Comparison of ENCODE assay signal across 1 cellular context in the genomic region with DNA sequence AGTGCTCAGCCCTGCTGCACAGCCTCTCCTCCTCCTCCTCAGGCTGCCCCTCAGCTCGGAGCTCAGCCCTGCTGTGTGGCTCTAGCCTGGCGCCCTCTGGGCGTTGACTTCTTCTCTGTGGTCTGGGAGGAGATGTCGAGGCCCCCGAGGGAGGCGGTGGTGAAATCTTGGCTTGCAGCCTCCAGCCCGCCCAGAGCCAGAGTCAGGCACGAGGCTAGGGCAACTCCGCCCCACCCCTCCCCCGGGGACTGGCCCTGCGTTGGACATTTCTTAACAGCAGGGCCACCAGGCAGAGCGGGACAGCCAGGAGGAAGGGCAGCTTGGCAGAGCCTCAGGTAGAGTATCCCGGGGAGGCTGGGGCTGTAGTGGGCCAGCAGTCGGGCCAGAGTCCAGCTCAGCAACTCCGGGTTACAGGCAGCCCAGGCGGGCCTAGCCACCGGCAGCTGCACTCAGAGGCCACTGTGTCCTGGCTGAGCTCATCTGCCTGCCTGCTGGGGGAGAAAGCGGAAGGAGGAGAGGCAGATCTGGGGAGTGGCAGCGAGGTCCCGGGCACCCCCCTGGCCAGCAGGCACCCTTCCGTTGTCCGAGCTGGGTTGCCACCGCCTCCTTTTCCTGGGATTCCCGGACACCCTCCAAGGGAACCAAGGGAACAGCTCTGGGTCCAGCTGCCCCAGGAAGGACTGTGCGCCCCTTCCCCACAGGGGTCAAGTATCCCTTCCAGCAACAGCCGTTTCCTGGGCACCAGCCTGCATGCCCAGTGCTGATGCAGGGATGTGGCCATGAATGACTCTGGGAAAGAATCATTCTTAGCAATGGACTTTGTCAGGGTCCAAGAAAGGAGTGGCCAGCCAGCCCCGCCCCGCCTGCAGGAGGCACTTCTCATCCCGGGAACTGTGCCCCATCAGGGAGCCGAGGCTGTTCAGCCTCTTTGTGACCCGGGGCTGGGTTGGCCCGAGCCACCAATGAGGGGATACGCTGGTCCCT.
TF ChIP-seq lines count a peak whose summit lies in the region.

A gene with protein sequence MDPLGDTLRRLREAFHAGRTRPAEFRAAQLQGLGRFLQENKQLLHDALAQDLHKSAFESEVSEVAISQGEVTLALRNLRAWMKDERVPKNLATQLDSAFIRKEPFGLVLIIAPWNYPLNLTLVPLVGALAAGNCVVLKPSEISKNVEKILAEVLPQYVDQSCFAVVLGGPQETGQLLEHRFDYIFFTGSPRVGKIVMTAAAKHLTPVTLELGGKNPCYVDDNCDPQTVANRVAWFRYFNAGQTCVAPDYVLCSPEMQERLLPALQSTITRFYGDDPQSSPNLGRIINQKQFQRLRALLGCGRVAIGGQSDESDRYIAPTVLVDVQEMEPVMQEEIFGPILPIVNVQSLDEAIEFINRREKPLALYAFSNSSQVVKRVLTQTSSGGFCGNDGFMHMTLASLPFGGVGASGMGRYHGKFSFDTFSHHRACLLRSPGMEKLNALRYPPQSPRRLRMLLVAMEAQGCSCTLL (plus strand): TSS at position 270 of the 984 bp plus-strand sequence. CDS start 4,971 bp downstream, outside the sequence.

TF ChIP-seq in H1, 55 proteins besides CTCF, POLR2A, EP300 and RAD21:
- TF ChIP-seq CBX8 (IDR thresholded peaks at IDR 0.05; ENCODE audit: borderline replicate concordance, low read depth, low read length): no peak
- TF ChIP-seq TAF1 (IDR thresholded peaks at IDR 0.05; ENCODE audit: low read depth, low read length): no peak
- TF ChIP-seq SIX5 (IDR thresholded peaks at IDR 0.05; ENCODE audit: low read depth, low read length): no peak
- TF ChIP-seq, protein P1, sequence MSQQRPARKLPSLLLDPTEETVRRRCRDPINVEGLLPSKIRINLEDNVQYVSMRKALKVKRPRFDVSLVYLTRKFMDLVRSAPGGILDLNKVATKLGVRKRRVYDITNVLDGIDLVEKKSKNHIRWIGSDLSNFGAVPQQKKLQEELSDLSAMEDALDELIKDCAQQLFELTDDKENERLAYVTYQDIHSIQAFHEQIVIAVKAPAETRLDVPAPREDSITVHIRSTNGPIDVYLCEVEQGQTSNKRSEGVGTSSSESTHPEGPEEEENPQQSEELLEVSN (IDR thresholded peaks at IDR 0.05): peak; percentile 68
- TF ChIP-seq ASH2L (IDR thresholded peaks at IDR 0.05; ENCODE audit: low read length): no peak
- TF ChIP-seq TBP (IDR thresholded peaks at IDR 0.05; ENCODE audit: low read depth, low read length): no peak
- TF ChIP-seq ZNF274 (IDR thresholded peaks at IDR 0.05; ENCODE audit: borderline replicate concordance, extremely low read depth, low read length): no peak
- TF ChIP-seq, protein P2, sequence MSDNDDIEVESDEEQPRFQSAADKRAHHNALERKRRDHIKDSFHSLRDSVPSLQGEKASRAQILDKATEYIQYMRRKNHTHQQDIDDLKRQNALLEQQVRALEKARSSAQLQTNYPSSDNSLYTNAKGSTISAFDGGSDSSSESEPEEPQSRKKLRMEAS (IDR thresholded peaks at IDR 0.05): peak; percentile 67
- no peak for TF ChIP-seq PHF8 (conservative IDR thresholded peaks at IDR 0.05; ENCODE audit: low read depth, low read length)
- peak; percentile 9; the same call in 1 of the 2 replicates for TF ChIP-seq EGR1 (IDR thresholded peaks at IDR 0.05; ENCODE audit: borderline replicate concordance, low read depth, low read length)
- TF ChIP-seq GTF2F1 (IDR thresholded peaks at IDR 0.05; ENCODE audit: borderline replicate concordance, low read depth, low read length): no peak
- TF ChIP-seq SP1 (IDR thresholded peaks at IDR 0.05; ENCODE audit: low read depth, low read length): no peak
- no peak for TF ChIP-seq CHD2 (IDR thresholded peaks at IDR 0.05; ENCODE audit: low read length)
- TF ChIP-seq SP4 (IDR thresholded peaks at IDR 0.05; ENCODE audit: low read length): no peak
- TF ChIP-seq BACH1 (IDR thresholded peaks at IDR 0.05; ENCODE audit: low read length): no peak
- TF ChIP-seq JUN (IDR thresholded peaks at IDR 0.05; ENCODE audit: low read depth, low read length): no peak
- TF ChIP-seq KDM5A (IDR thresholded peaks at IDR 0.05; ENCODE audit: low read length): no peak
- no peak for TF ChIP-seq HDAC2 (IDR thresholded peaks at IDR 0.05; ENCODE audit: borderline replicate concordance in 1 of 2, low read depth in 2 of 2, low read length in 2 of 2)
- TF ChIP-seq SIN3A (conservative IDR thresholded peaks at IDR 0.05 in 1 of 2, IDR thresholded peaks at IDR 0.05 in 1 of 2; ENCODE audit: low read depth in 1 of 2, low read length in 2 of 2): no peak
- no peak for TF ChIP-seq EZH2 (IDR thresholded peaks at IDR 0.05; ENCODE audit: low read depth, low read length, severe bottlenecking)
